8 cellular contexts compared by ENCODE assay signal in genomic region chr19:12777217-12778019, GRCh38. TPM values are rescaled to one million over a fixed set of nuclear protein-coding genes. Genes with fewer than 3 reads are reported as not detected.
DNase-seq lines count a peak whose midpoint lies in the region; ATAC-seq and TF ChIP-seq lines count a peak whose summit lies in the region.

No MANE protein-coding gene starts in this region.

- H3K9me3 ChIP-seq in gastroesophageal sphincter (no peaks in the 10 kb centered on the region), neural progenitor cell (ENCODE audit: low read depth) (no peaks in the 10 kb centered on the region)

- no peaks in the 10 kb centered on the region for H3K79me2 ChIP-seq in neural progenitor cell (ENCODE audit: low read depth)

- no peak for TF ChIP-seq EP300 in gastroesophageal sphincter (IDR thresholded peaks at IDR 0.05)

- peak; percentile 97 for TF ChIP-seq CTCF in GM12865 (IDR thresholded peaks at IDR 0.05; ENCODE audit: insufficient read depth, low read depth, low read length, missing control alignments)
- peak in 3 of 4 experiments; percentile 94 to 98 (median 97) for TF ChIP-seq CTCF in gastroesophageal sphincter (IDR thresholded peaks at IDR 0.05)
- peak; percentile 98 for TF ChIP-seq CTCF in neural progenitor cell (IDR thresholded peaks at IDR 0.05)

- WGBS in gastroesophageal sphincter (ENCODE audit: low coverage in 1 of 2), 2 donors, result 0 to 23% methylated on average over 6 to 14 of the region's 43 CpGs

- peak overlapping the region; percentile 91 for H3K4me2 ChIP-seq in neural progenitor cell

- H3K4me3 Mint-ChIP-seq in neural progenitor cell, result peak overlapping the region; percentile 84

- peak overlapping the region; percentile 27 for H2AFZ ChIP-seq in neural progenitor cell (replicated peaks)

- DNase-seq in GM12865 (ENCODE audit: low read depth) (peak; percentile 87), Kasumi-1 (lab: John Stamatoyannopoulos, UW) (peak; percentile 67 to 78), SHP77 treated with DMSO at 0.1 percent for 48 hours (lab: John Stamatoyannopoulos, UW) (peak; percentile 56), neural progenitor cell (ENCODE audit: low spot score) (peak; percentile 89), superior temporal gyrus (ENCODE audit: extremely low spot score) (peak; percentile 87)
- peak; percentile 84 for DNase-seq in activated naive CD4-positive, alpha-beta T cell treated with Interleukin-2 at 50 U/mL for 16 hours

- H3K9me3 Mint-ChIP-seq in neural progenitor cell, result peaks cover 2% of the 10 kb centered on the region

- H4K20me1 ChIP-seq in neural progenitor cell (ENCODE audit: low read depth), result no peaks in the 10 kb centered on the region

- peaks cover 0 to 48% (median 16%) of the 10 kb centered on the region in 3 donors for H3K4me1 ChIP-seq in gastroesophageal sphincter
- peaks cover 22% of the 10 kb centered on the region for H3K4me1 ChIP-seq in neural progenitor cell

- H3K4me1 Mint-ChIP-seq in neural progenitor cell, result peaks cover 33% of the 10 kb centered on the region

- peaks cover 52% of the 10 kb centered on the region for H3F3A ChIP-seq in neural progenitor cell (ENCODE audit: low read depth)

- no peak for TF ChIP-seq POLR2A in gastroesophageal sphincter (IDR thresholded peaks at IDR 0.05)

- H3K27ac Mint-ChIP-seq in neural progenitor cell, result no peak overlapping the region

- H3K36me3 ChIP-seq in gastroesophageal sphincter (no peaks in the 10 kb centered on the region), neural progenitor cell (no peaks in the 10 kb centered on the region)

- peak; percentile 36 for ATAC-seq in gastroesophageal sphincter
- ATAC-seq in HG03457 (IDR thresholded peaks at IDR 0.05; ENCODE audit: unreplicated experiment), result no peak

- H3K27me3 Mint-ChIP-seq in neural progenitor cell (ENCODE audit: insufficient read depth, low read depth), result peaks cover 16% of the 10 kb centered on the region

- H3K4me3 ChIP-seq in GM12865 (ENCODE audit: low read depth, low read length) (peak overlapping the region; percentile 92), gastroesophageal sphincter (peak overlapping the region; percentile 38 to 73), neural progenitor cell (peak overlapping the region; percentile 60)

- H3K27ac ChIP-seq in gastroesophageal sphincter (peak overlapping the region; percentile 72 to 99 (median 98)), neural progenitor cell (no peak overlapping the region)

- no peaks in the 10 kb centered on the region for H3K27me3 ChIP-seq in gastroesophageal sphincter
- H3K27me3 ChIP-seq in neural progenitor cell, result peaks cover 10% of the 10 kb centered on the region

- H3K9ac ChIP-seq in neural progenitor cell, result no peak overlapping the region

- H3K36me3 Mint-ChIP-seq in neural progenitor cell, result peaks cover 4% of the 10 kb centered on the region

RNA-seq across cellular contexts. Expression of gene HOOK2, which starts 2.1 kb away (rescaled TPM):
- total RNA-seq in gastroesophageal sphincter (10 to 100 TPM; 13.5 to 24.1 (median 14.6) TPM), neural progenitor cell (ENCODE audit: low replicate concordance) (14.3 and 25.1 TPM in 2 replicates)

RNA-seq across cellular contexts. Expression of gene JUNB, which starts 13.9 kb away (rescaled TPM):
- total RNA-seq in gastroesophageal sphincter, result 100 to 1,000 TPM in 3 of 4 donors, 10 to 100 TPM in 1; 99.3 to 614 (median 168) TPM
- total RNA-seq in neural progenitor cell (ENCODE audit: low replicate concordance), result 1.5 and 12.6 TPM in 2 replicates

RNA-seq across cellular contexts. Expression of gene PRDX2, which starts 24.2 kb away (rescaled TPM):
- total RNA-seq in gastroesophageal sphincter (100 to 1,000 TPM; 178 to 303 (median 227) TPM), neural progenitor cell (ENCODE audit: low replicate concordance) (463 and 727 TPM in 2 replicates)

RNA-seq across cellular contexts. Expression of gene THSD8, which starts 24.5 kb away (rescaled TPM):
- not detected for total RNA-seq in gastroesophageal sphincter
- not detected in 2 replicates for total RNA-seq in neural progenitor cell (ENCODE audit: low replicate concordance)

RNA-seq across cellular contexts. Expression of gene BEST2, which starts 25.8 kb away (rescaled TPM):
- total RNA-seq in gastroesophageal sphincter (not detected), neural progenitor cell (ENCODE audit: low replicate concordance) (not detected in 2 replicates)
